ENCODE assay signal across 2 cellular contexts in the genomic region with DNA sequence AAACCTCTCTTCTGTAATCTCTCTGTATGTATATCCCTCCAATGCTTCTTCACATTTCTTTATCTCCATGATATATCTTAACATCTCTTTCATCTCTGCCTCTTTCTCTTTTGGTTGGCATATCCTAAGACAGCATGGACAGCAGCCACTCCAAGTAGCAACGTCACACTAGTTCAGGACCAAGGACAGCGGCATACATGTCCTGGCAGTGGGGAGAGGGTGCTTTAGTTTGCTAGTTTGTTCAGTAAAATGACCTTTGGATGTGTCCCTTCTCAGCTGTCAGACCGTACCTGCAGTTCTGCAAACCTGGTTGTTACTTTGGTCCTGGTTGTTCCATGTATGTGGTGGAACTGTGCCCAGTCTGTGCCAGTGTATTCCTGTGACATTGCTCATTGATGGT.
TF ChIP-seq lines count a peak whose summit lies in the region.

No MANE protein-coding gene starts in this region.

TF ChIP-seq in H1, 55 proteins besides CTCF, POLR2A, EP300 and RAD21 (continued from another document and continues in another):
- TF ChIP-seq KDM1A (IDR thresholded peaks at IDR 0.05; ENCODE audit: borderline replicate concordance, low read length) (no peak), TAF1 (IDR thresholded peaks at IDR 0.05; ENCODE audit: low read depth, low read length) (no peak), EGR1 (IDR thresholded peaks at IDR 0.05; ENCODE audit: borderline replicate concordance, low read depth, low read length) (no peak), TBP (IDR thresholded peaks at IDR 0.05; ENCODE audit: low read depth, low read length) (no peak), CBX5 (IDR thresholded peaks at IDR 0.05; ENCODE audit: low read depth, low read length) (no peak), YY1 (IDR thresholded peaks at IDR 0.05; ENCODE audit: low read depth, low read length) (no peak), HDAC2 (IDR thresholded peaks at IDR 0.05; ENCODE audit: borderline replicate concordance in 1 of 2, low read depth in 2 of 2, low read length in 2 of 2) (no peak), CREB1 (IDR thresholded peaks at IDR 0.05) (peak; percentile 91), ASH2L (IDR thresholded peaks at IDR 0.05; ENCODE audit: low read length) (no peak), NANOG (IDR thresholded peaks at IDR 0.05; ENCODE audit: insufficient read depth, low read depth, low read length, poor library complexity, severe bottlenecking) (no peak), JUN (IDR thresholded peaks at IDR 0.05; ENCODE audit: low read depth, low read length) (no peak), KDM4A (IDR thresholded peaks at IDR 0.05; ENCODE audit: low read depth, low read length, severe bottlenecking) (no peak), KDM5A (IDR thresholded peaks at IDR 0.05; ENCODE audit: low read length) (no peak), RXRA (IDR thresholded peaks at IDR 0.05; ENCODE audit: insufficient read depth, low read depth, low read length) (no peak), SP4 (IDR thresholded peaks at IDR 0.05; ENCODE audit: low read length) (no peak), SAP30 (IDR thresholded peaks at IDR 0.05; ENCODE audit: insufficient read depth, insufficient replicate concordance, low read length) (peak; percentile 72), NRF1 (IDR thresholded peaks at IDR 0.05; ENCODE audit: low read depth, low read length) (no peak), BRCA1 (IDR thresholded peaks at IDR 0.05; ENCODE audit: low read depth, low read length) (no peak), BCL11A (IDR thresholded peaks at IDR 0.05; ENCODE audit: low read depth in 2 of 2, low read length in 2 of 2) (no peak)
- TF ChIP-seq, protein P1, sequence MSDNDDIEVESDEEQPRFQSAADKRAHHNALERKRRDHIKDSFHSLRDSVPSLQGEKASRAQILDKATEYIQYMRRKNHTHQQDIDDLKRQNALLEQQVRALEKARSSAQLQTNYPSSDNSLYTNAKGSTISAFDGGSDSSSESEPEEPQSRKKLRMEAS (IDR thresholded peaks at IDR 0.05), result peak; percentile 42; the same call in 1 of the 2 replicates
- TF ChIP-seq, protein P2, sequence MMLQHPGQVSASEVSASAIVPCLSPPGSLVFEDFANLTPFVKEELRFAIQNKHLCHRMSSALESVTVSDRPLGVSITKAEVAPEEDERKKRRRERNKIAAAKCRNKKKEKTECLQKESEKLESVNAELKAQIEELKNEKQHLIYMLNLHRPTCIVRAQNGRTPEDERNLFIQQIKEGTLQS (IDR thresholded peaks at IDR 0.05; ENCODE audit: insufficient read depth, low read depth, low read length), result no peak

TF ChIP-seq in neural cell, 6 proteins besides CTCF, POLR2A, EP300 and RAD21 (continued from another document):
- TF ChIP-seq, protein P3, sequence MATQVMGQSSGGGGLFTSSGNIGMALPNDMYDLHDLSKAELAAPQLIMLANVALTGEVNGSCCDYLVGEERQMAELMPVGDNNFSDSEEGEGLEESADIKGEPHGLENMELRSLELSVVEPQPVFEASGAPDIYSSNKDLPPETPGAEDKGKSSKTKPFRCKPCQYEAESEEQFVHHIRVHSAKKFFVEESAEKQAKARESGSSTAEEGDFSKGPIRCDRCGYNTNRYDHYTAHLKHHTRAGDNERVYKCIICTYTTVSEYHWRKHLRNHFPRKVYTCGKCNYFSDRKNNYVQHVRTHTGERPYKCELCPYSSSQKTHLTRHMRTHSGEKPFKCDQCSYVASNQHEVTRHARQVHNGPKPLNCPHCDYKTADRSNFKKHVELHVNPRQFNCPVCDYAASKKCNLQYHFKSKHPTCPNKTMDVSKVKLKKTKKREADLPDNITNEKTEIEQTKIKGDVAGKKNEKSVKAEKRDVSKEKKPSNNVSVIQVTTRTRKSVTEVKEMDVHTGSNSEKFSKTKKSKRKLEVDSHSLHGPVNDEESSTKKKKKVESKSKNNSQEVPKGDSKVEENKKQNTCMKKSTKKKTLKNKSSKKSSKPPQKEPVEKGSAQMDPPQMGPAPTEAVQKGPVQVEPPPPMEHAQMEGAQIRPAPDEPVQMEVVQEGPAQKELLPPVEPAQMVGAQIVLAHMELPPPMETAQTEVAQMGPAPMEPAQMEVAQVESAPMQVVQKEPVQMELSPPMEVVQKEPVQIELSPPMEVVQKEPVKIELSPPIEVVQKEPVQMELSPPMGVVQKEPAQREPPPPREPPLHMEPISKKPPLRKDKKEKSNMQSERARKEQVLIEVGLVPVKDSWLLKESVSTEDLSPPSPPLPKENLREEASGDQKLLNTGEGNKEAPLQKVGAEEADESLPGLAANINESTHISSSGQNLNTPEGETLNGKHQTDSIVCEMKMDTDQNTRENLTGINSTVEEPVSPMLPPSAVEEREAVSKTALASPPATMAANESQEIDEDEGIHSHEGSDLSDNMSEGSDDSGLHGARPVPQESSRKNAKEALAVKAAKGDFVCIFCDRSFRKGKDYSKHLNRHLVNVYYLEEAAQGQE (IDR thresholded peaks at IDR 0.05; ENCODE audit: borderline replicate concordance), result peak; percentile 35
- no peak for TF ChIP-seq EZH2 (IDR thresholded peaks at IDR 0.05; ENCODE audit: borderline replicate concordance, insufficient read depth, low read length, poor library complexity, severe bottlenecking)
- TF ChIP-seq SMC3 (conservative IDR thresholded peaks at IDR 0.05; ENCODE audit: poor library complexity), result no peak
- no peak for TF ChIP-seq MXI1 (conservative IDR thresholded peaks at IDR 0.05; ENCODE audit: poor library complexity, severe bottlenecking)
TF ChIP-seq in neural cell: peak in this region for 1.
